ENCODE assay signal across 24 cellular contexts in genomic region chr20:46272389-46273047, GRCh38. TPM values are rescaled to one million over a fixed set of nuclear protein-coding genes. Genes with fewer than 3 reads are reported as not detected.
"Had no signal": no experiment of that assay in that cellular context is flagged by ENCODE, and none has a peak within 500 bp of the region (broad histone marks: within the 10 kb centered on the region; RNA-seq: fewer than 3 reads in every experiment).

No MANE protein-coding gene starts in this region.

- H3K4me2 ChIP-seq: SK-N-SH had no signal

- DNase-seq: KBM-7, NCI-H1092, NCI-H1105 treated with DMSO at 0.1 percent for 48 hours, NCI-H1417 treated with DMSO at 0.1 percent for 48 hours, NCI-H146, NCI-H1694 treated with DMSO at 0.1 percent for 48 hours, NCI-H1930, NCI-H2081, NCI-H2107, NCI-H2171, NCI-H2227 treated with DMSO at 0.1 percent for 48 hours, NCI-H524, NCI-H526 treated with DMSO at 0.1 percent for 48 hours, NCI-H748 treated with DMSO at 0.1 percent for 48 hours, Right ventricle myocardium superior, RPMI8226, SK-N-SH, SW 1271 had no signal

- H3K9ac ChIP-seq: SK-N-SH had no signal

- FAIRE-seq: RCC 7860 had no signal

- H3K9me3 ChIP-seq: SK-N-SH had no signal

RNA-seq across cellular contexts. Expression of gene CDH22, which starts 35.8 kb away (rescaled TPM):
- total RNA-seq: HT1080, MCF 10A, NCI-H460, SK-MEL-5 had no signal
- polyA plus RNA-seq: IgD-negative memory B cell, SK-N-SH had no signal
